ENCODE assay signal across 2 cellular contexts in the genomic region with DNA sequence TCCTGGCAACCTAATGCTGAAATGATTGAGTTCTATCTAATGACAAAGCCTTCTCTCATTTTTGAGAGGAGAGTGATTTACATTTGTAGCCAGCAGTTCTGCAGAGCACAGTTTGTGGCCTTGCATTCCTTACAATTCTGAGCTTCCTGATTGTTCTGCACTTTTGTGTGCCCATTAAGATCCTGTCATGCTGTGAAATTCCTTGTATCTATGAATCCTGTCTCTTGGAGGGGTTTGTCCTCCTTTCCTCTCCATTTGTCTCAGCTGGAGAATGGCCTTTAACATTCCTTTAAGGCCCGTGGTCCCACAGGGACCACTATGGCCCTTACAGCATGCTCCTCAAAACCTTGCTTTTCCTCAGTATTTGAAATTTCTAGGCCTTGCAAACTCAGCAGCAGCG.
A peak's percentile ranks its signal among the peaks of the same experiment; 100 is the strongest.
TF ChIP-seq lines count a peak whose summit lies in the region.

No MANE protein-coding gene starts in this region.

TF ChIP-seq in H1, 55 proteins besides CTCF, POLR2A, EP300 and RAD21 (continues in another document):
- TF ChIP-seq SIX5 (IDR thresholded peaks at IDR 0.05; ENCODE audit: low read depth, low read length) (no peak), TEAD4 (IDR thresholded peaks at IDR 0.05; ENCODE audit: low read depth, low read length) (peak; percentile 95), HDAC2 (IDR thresholded peaks at IDR 0.05; ENCODE audit: borderline replicate concordance in 1 of 2, low read depth in 2 of 2, low read length in 2 of 2) (peak in 1 of 2 experiments; percentile 78; a peak in 1 of 4 replicates), SRF (IDR thresholded peaks at IDR 0.05; ENCODE audit: low read depth, low read length) (no peak), TAF7 (optimal IDR thresholded peaks at IDR 0.05; ENCODE audit: borderline replicate concordance, low read depth, low read length) (no peak), CHD2 (IDR thresholded peaks at IDR 0.05; ENCODE audit: low read length) (peak; percentile 58; the same call in 1 of the 2 replicates), BACH1 (IDR thresholded peaks at IDR 0.05; ENCODE audit: low read length) (no peak), TCF12 (IDR thresholded peaks at IDR 0.05; ENCODE audit: low read depth, low read length) (peak; percentile 57; the same call in 1 of the 2 replicates), HDAC6 (IDR thresholded peaks at IDR 0.05; ENCODE audit: low read depth, low read length) (no peak), CHD7 (IDR thresholded peaks at IDR 0.05; ENCODE audit: insufficient replicate concordance, low read length) (peak; percentile 86), ZNF274 (IDR thresholded peaks at IDR 0.05; ENCODE audit: borderline replicate concordance, extremely low read depth, low read length) (no peak), NRF1 (IDR thresholded peaks at IDR 0.05; ENCODE audit: low read depth, low read length) (no peak), POU5F1 (IDR thresholded peaks at IDR 0.05; ENCODE audit: low read depth, low read length) (0 out of 2 replicates have a peak, but pooled peaks have one; percentile 48), SP1 (IDR thresholded peaks at IDR 0.05; ENCODE audit: low read depth, low read length) (peak; percentile 81), NANOG (IDR thresholded peaks at IDR 0.05; ENCODE audit: insufficient read depth, low read depth, low read length, poor library complexity, severe bottlenecking) (peak; percentile 97), JUND (IDR thresholded peaks at IDR 0.05; ENCODE audit: low read length) (no peak), EGR1 (IDR thresholded peaks at IDR 0.05; ENCODE audit: borderline replicate concordance, low read depth, low read length) (no peak), JUN (IDR thresholded peaks at IDR 0.05; ENCODE audit: low read depth, low read length) (no peak), ASH2L (IDR thresholded peaks at IDR 0.05; ENCODE audit: low read length) (no peak), EZH2 (IDR thresholded peaks at IDR 0.05; ENCODE audit: low read depth, low read length, severe bottlenecking) (no peak), SUZ12 (IDR thresholded peaks at IDR 0.05; ENCODE audit: low read length) (no peak)

TF ChIP-seq in SK-N-SH treated with all-trans-retinoic acid at 6 μM for 48 hours, 23 proteins besides CTCF, POLR2A, EP300 and RAD21:
- no peak for TF ChIP-seq BACH2 (CRISPR knock-in tag; IDR thresholded peaks at IDR 0.05; ENCODE audit: borderline replicate concordance)
- TF ChIP-seq GLIS3 (CRISPR knock-in tag; IDR thresholded peaks at IDR 0.05) = no peak
- no peak for TF ChIP-seq CSDC2 (CRISPR knock-in tag; IDR thresholded peaks at IDR 0.05)
